1 cellular context compared by ENCODE assay signal in genomic region chr16:75087040-75087979, GRCh38.
TF ChIP-seq lines count a peak whose summit lies in the region.

No MANE protein-coding gene starts in this region.

TF ChIP-seq in HEK293, 187 proteins besides CTCF, POLR2A, EP300 and RAD21 (continued from another document):
- TF ChIP-seq ZNF394 (tag by site-specific recombination; IDR thresholded peaks at IDR 0.05; ENCODE audit: borderline replicate concordance) (peak; percentile 31; the same call in 1 of the 2 replicates), GLI4 (tag by site-specific recombination; IDR thresholded peaks at IDR 0.05) (no peak), HOXC10 (CRISPR knock-in tag; IDR thresholded peaks at IDR 0.05) (no peak), ZNF624 (tag by site-specific recombination; IDR thresholded peaks at IDR 0.05) (no peak)
